Comparison of ENCODE assay signal across 22 cellular contexts in the genomic region with DNA sequence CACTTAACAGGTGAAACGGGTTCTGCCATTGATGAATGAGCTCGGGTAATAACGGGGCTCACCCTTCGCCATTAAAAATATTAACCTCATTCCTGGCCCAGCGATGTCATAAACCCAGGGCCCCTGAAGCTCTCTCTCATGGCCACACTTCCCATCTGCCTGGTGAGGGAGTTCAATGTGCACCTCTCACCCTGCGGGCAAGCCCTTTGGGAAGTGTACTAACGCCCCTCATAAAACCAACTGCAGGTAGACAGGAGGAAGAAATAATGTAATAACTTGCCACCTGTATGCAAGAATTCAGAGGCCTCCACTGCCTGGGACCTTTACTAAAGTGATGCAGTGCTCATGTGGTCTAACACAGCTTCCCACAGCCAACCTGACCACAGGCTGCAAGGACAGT. TPM values are rescaled to one million over a fixed set of nuclear protein-coding genes. Genes with fewer than 3 reads are reported as not detected.
DNase-seq lines count a peak whose midpoint lies in the region; ATAC-seq and TF ChIP-seq lines count a peak whose summit lies in the region.
"Had no signal": no experiment of that assay in that cellular context is flagged by ENCODE, and none has a peak within 500 bp of the region (broad histone marks: within the 10 kb centered on the region; RNA-seq: fewer than 3 reads in every experiment).

No MANE protein-coding gene starts in this region.

- TF ChIP-seq CTCF in IMR-90 (conservative IDR thresholded peaks at IDR 0.05; ENCODE audit: low read depth, low read length) (no peak), RWPE2 (IDR thresholded peaks at IDR 0.05; ENCODE audit: poor library complexity, severe bottlenecking) (no peak), stomach (IDR thresholded peaks at IDR 0.05) (no peak)

- H3K4ac ChIP-seq in IMR-90 (ENCODE audit: low read depth, low read length), result peak overlapping the region; percentile 50

- no peak overlapping the region for H4K91ac ChIP-seq in IMR-90 (ENCODE audit: insufficient read depth, low read depth, low read length)

- H3K9me3 ChIP-seq in IMR-90 (ENCODE audit: control insufficient read depth, insufficient read depth, low read length) (no peaks in the 10 kb centered on the region), RWPE2 (ENCODE audit: severe bottlenecking) (no peaks in the 10 kb centered on the region), stomach (no peaks in the 10 kb centered on the region)

- WGBS in IMR-90 (ENCODE audit: extremely low coverage in 2 of 2, insufficient read length in 1 of 2), 2 experiments, result no CpG with 5 or more reads among the region's 7 CpGs
- 77 to 96% (median 92%) methylated on average over 7 of the region's 7 CpGs for WGBS in stomach, 5 donors

- peak overlapping the region; percentile 19; the same call in 1 of the 2 replicates for H2BK120ac ChIP-seq in IMR-90 (ENCODE audit: low read depth, low read length)

- TF ChIP-seq EP300 in stomach (IDR thresholded peaks at IDR 0.05), result no peak

- H4K8ac ChIP-seq in IMR-90 (ENCODE audit: low read depth in 2 of 2, low read length in 2 of 2), result peak overlapping the region; percentile 16 to 51

- BruUV-seq in IMR-90 (replicated peaks; lab: Mats Ljungman, UMichigan), result no TSS peak

- peaks cover 47% of the 10 kb centered on the region for H3K4me1 ChIP-seq in IMR-90 (ENCODE audit: control insufficient read depth, insufficient read depth, low read length)
- peaks cover 64% of the 10 kb centered on the region for H3K4me1 ChIP-seq in RWPE2 (ENCODE audit: insufficient read depth, poor library complexity, severe bottlenecking)
- H3K4me1 ChIP-seq in stomach, result peaks cover 28 to 67% (median 49%) of the 10 kb centered on the region in 4 donors

- CTCF ChIA-PET in IMR-90 (lab: Yijun Ruan, JAX), result no interaction called here

- H3K27me3 ChIP-seq in IMR-90 (ENCODE audit: control insufficient read depth, insufficient read depth, low read length) (no peaks in the 10 kb centered on the region), RWPE2 (ENCODE audit: insufficient read depth, poor library complexity, severe bottlenecking) (no peaks in the 10 kb centered on the region), stomach (no peaks in the 10 kb centered on the region)

- in situ Hi-C loops in IMR-90 (cut with MboI; ENCODE audit: low sequenced_read_pairs), result no loop called here

- no peak for TF ChIP-seq RAD21 in IMR-90 (IDR thresholded peaks at IDR 0.05; ENCODE audit: low read length)

- peak overlapping the region; percentile 52; the same call in 1 of the 3 replicates for H2BK15ac ChIP-seq in IMR-90 (ENCODE audit: low read depth, low read length)

- H3K27ac ChIP-seq in IMR-90 (ENCODE audit: insufficient read depth, low read length), result no peak overlapping the region
- peak overlapping the region; percentile 98 for H3K27ac ChIP-seq in RWPE2 (ENCODE audit: poor library complexity, severe bottlenecking)
- H3K27ac ChIP-seq in epithelial cell of prostate, result peak overlapping the region; percentile 90
- H3K27ac ChIP-seq in stomach, result peak overlapping the region in 3 of 5 donors; percentile 13 to 86 (median 76)
- H3K27ac ChIP-seq: HL-60 had no signal

- H3K56ac ChIP-seq in IMR-90 (ENCODE audit: extremely low read depth, insufficient read depth, low read length), result no peak overlapping the region

- peak overlapping the region; percentile 70 for H3K23ac ChIP-seq in IMR-90 (ENCODE audit: low read depth, low read length)

- peaks cover 54% of the 10 kb centered on the region for H4K20me1 ChIP-seq in IMR-90 (ENCODE audit: insufficient read depth, low read length)

- H3K9ac ChIP-seq in IMR-90 (ENCODE audit: low read depth, low read length), result no peak overlapping the region

- H3K4me3 ChIP-seq in IMR-90 (ENCODE audit: insufficient read depth, low read depth, low read length) (no peak overlapping the region), RWPE2 (ENCODE audit: severe bottlenecking) (no peak overlapping the region), stomach (no peak overlapping the region)

- H3K9me1 ChIP-seq in IMR-90 (ENCODE audit: insufficient read depth, low read length), result peaks cover 50% of the 10 kb centered on the region

- peaks cover 33 to 89% of the 10 kb centered on the region in 2 experiments for H3K79me1 ChIP-seq in IMR-90 (ENCODE audit: low read depth in 1 of 2, low read length in 2 of 2)

- H2BK5ac ChIP-seq in IMR-90 (ENCODE audit: low read depth, low read length, poor library complexity, severe bottlenecking), result no peak overlapping the region

- dilution Hi-C loops in IMR-90 (cut with HindIII; ENCODE audit: low sequenced_read_pairs, unreplicated experiment), result no loop called here

- H3K4me2 ChIP-seq in IMR-90 (ENCODE audit: low read depth, low read length), result no peak overlapping the region

- peak overlapping the region; percentile 75; the same call in 1 of the 2 replicates for H2AK5ac ChIP-seq in IMR-90 (ENCODE audit: low read depth, low read length)

- peak overlapping the region; percentile 77 for H3K14ac ChIP-seq in IMR-90 (replicated peaks; ENCODE audit: low read depth, low read length)

- H3K18ac ChIP-seq in IMR-90 (ENCODE audit: low read depth, low read length), result no peak overlapping the region

- DNase-seq in IMR-90 (no peak), RWPE2 (ENCODE audit: low spot score) (no peak), epithelial cell of prostate (ENCODE audit: low read depth, low spot score) (no peak), stomach (no peak), H4 (ENCODE audit: low spot score) (no peak), globus pallidus (ENCODE audit: low spot score) (no peak)
- no peak for DNase-seq in stimulated activated CD4-positive, alpha-beta T cell treated with anti-CD3 and anti-CD28 coated beads, Interleukin-2, amount 100 ng/mL, for 24 hours
- DNase-seq: CD8-positive, alpha-beta memory T cell; GOT3; KG1; NCI-H1092 treated with DMSO at 0.1 percent for 48 hours; NCI-H146; NCI-H2029; NCI-H2227 treated with DMSO at 0.1 percent for 48 hours; NCI-H510A treated with DMSO at 0.1 percent for 48 hours; NCI-H748 treated with DMSO at 0.1 percent for 48 hours; NK-92 treated with Interleukin-12 subunit alpha and Interleukin-12 subunit beta, amount 100 ng/mL, for 24 hours; SHP77 had no signal

- H4K5ac ChIP-seq in IMR-90 (ENCODE audit: low read depth, low read length), result no peak overlapping the region

- no peak for TF ChIP-seq POLR2A in IMR-90 (IDR thresholded peaks at IDR 0.05; ENCODE audit: low read depth, low read length)
- no peak for TF ChIP-seq POLR2A in stomach (IDR thresholded peaks at IDR 0.05)

- no peak overlapping the region for H2AFZ ChIP-seq in IMR-90 (replicated peaks; ENCODE audit: low read length, poor library complexity)

- H3K36me3 ChIP-seq in IMR-90 (ENCODE audit: control insufficient read depth, insufficient read depth, low read length), result no peaks in the 10 kb centered on the region
- no peaks in the 10 kb centered on the region for H3K36me3 ChIP-seq in RWPE2 (ENCODE audit: low read depth)
- H3K36me3 ChIP-seq in stomach, result no peaks in the 10 kb centered on the region

- POLR2A ChIA-PET in IMR-90 (lab: Charles Lee; ENCODE audit: unreplicated experiment), result no interaction called here

- intact Hi-C loops in IMR-90 (cut with micrococcal nuclease) (no loop called here), stomach (cut with DNase I; ENCODE audit: low total_unique reads) (no loop called here)

- H2AK9ac ChIP-seq in IMR-90 (replicated peaks; ENCODE audit: low read depth, low read length, poor library complexity), result peak overlapping the region; percentile 32

- ATAC-seq in IMR-90 (ENCODE audit: low read depth) (no peak), RWPE2 (ENCODE audit: low read depth) (no peak), HG03139 (IDR thresholded peaks at IDR 0.05; ENCODE audit: unreplicated experiment) (no peak)
- ATAC-seq: HCT116, HepG2 had no signal

- peak overlapping the region; percentile 55 for H2BK20ac ChIP-seq in IMR-90 (ENCODE audit: low read depth, low read length)

TF ChIP-seq in IMR-90, 13 proteins besides CTCF, POLR2A, EP300 and RAD21:
- TF ChIP-seq FOS (IDR thresholded peaks at IDR 0.05; ENCODE audit: low read depth, low read length), result no peak
- no peak for TF ChIP-seq MAFK (IDR thresholded peaks at IDR 0.05; ENCODE audit: low read depth, low read length)
- no peak for TF ChIP-seq RFX5 (IDR thresholded peaks at IDR 0.05; ENCODE audit: low read depth, low read length)
- TF ChIP-seq MXI1 (IDR thresholded peaks at IDR 0.05; ENCODE audit: borderline replicate concordance, low read depth, low read length), result no peak

RNA-seq across cellular contexts. Expression of a gene that starts 35.1 kb away (rescaled TPM):
- total RNA-seq in IMR-90 (2012; rRNA removed) (6.1 and 7.8 TPM in 2 replicates), stomach (10 to 100 TPM in 3 of 5 donors, 1 to 10 TPM in 2; 3.5 to 37.7 (median 14.8) TPM)
- polyA plus RNA-seq in IMR-90 (2012; rRNA removed) (20.4 and 22.9 TPM in 2 replicates), stomach (1 to 10 TPM; 6.7 to 9.0 (median 7.3) TPM)
- 15.8 and 28.1 TPM in 2 replicates for polyA plus RNA-seq in IMR-90 (2012; cell fraction: cytosol; rRNA removed)
- polyA plus RNA-seq in IMR-90 (2012; cell fraction: nucleus; rRNA removed; ENCODE audit: low replicate concordance), result 36.9 and 39.5 TPM in 2 replicates
- 8.7 and 10.1 TPM in 2 replicates for total RNA-seq in H4 (2014; rRNA removed; shearing (Covaris generic))
